In genomic region chr19:7868326-7868670, GRCh38 we compare ENCODE assay signal across 10 cellular contexts. TPM values are rescaled to one million over a fixed set of nuclear protein-coding genes. Genes with fewer than 3 reads are reported as not detected.
A peak's percentile ranks its signal among the peaks of the same experiment; 100 is the strongest.
DNase-seq lines count a peak whose midpoint lies in the region; ATAC-seq, FAIRE-seq and TF ChIP-seq lines count a peak whose summit lies in the region.
"Had no signal": no experiment of that assay in that cellular context is flagged by ENCODE, and none has a peak within 500 bp of the region (broad histone marks: within the 10 kb centered on the region; RNA-seq: fewer than 3 reads in every experiment).

No MANE protein-coding gene starts in this region.

- H2AFZ ChIP-seq in astrocyte (ENCODE audit: low read depth, low read length) = no peak overlapping the region

- H3K4me2 ChIP-seq in astrocyte (ENCODE audit: low read length) = peak overlapping the region; percentile 70

- H3K27ac Mint-ChIP-seq in CD4-positive, alpha-beta T cell = peak overlapping the region; percentile 80
- no peak overlapping the region for H3K27ac Mint-ChIP-seq in astrocyte (ENCODE audit: unreplicated experiment)
- H3K27ac Mint-ChIP-seq in natural killer cell = peak overlapping the region; percentile 86 to 89

- CTCF ChIA-PET in CD4-positive, alpha-beta T cell (lab: Charles Lee) = interaction anchor here (1.2 to 2.2 kb wide), 16 partner anchors 9 to 188 kb away, joined by 3 to 43 read pairs (median 6); partner anchors contain the start of genes MAP2K7, SNAPC2, TIMM44 and TRAPPC5

- no peaks in the 10 kb centered on the region for H3K36me3 Mint-ChIP-seq in CD4-positive, alpha-beta T cell (ENCODE audit: low read depth)
- H3K36me3 Mint-ChIP-seq in astrocyte (ENCODE audit: low read depth, unreplicated experiment) (no peaks in the 10 kb centered on the region), natural killer cell (no peaks in the 10 kb centered on the region)

- H3K79me2 ChIP-seq in astrocyte (ENCODE audit: insufficient read depth, low read length) = no peaks in the 10 kb centered on the region

- no peak for TF ChIP-seq EP300 in Ishikawa (IDR thresholded peaks at IDR 0.05; ENCODE audit: borderline replicate concordance)

- no peak for TF ChIP-seq CTCF in CD4-positive, alpha-beta T cell (IDR thresholded peaks at IDR 0.05)
- TF ChIP-seq CTCF in astrocyte (IDR thresholded peaks at IDR 0.05; ENCODE audit: insufficient read depth, low read depth, low read length) (no peak), natural killer cell (IDR thresholded peaks at IDR 0.05) (no peak)

- peaks cover 19% of the 10 kb centered on the region for H3K27me3 ChIP-seq in CD4-positive, alpha-beta T cell (ENCODE audit: control insufficient read depth, insufficient read depth, low read length)
- H3K27me3 ChIP-seq in astrocyte (ENCODE audit: insufficient read depth, low read length) = peaks cover 16% of the 10 kb centered on the region

- no peak overlapping the region for H3K27ac ChIP-seq in CD4-positive, alpha-beta T cell (ENCODE audit: low read depth, low read length)
- no peak overlapping the region for H3K27ac ChIP-seq in astrocyte (ENCODE audit: low read depth, low read length)

- H3K4me3 Mint-ChIP-seq in CD4-positive, alpha-beta T cell = peak overlapping the region; percentile 87
- no peak overlapping the region for H3K4me3 Mint-ChIP-seq in astrocyte (ENCODE audit: unreplicated experiment)
- H3K4me3 Mint-ChIP-seq in natural killer cell = peak overlapping the region; percentile 83

- H4K20me1 ChIP-seq in astrocyte (ENCODE audit: insufficient read depth, low read length) = peaks cover 10% of the 10 kb centered on the region

- H3K4me3 ChIP-seq in astrocyte (ENCODE audit: insufficient read depth, low read depth, low read length) = no peak overlapping the region

- peaks cover 28% of the 10 kb centered on the region for H3K27me3 Mint-ChIP-seq in CD4-positive, alpha-beta T cell
- H3K27me3 Mint-ChIP-seq in astrocyte (ENCODE audit: low read depth, unreplicated experiment) (peaks cover 20% of the 10 kb centered on the region), natural killer cell (ENCODE audit: low read depth in 2 of 2) (peaks cover 9 to 37% of the 10 kb centered on the region in 2 donors)

- intact Hi-C loops in CD4-positive, alpha-beta T cell (cut with DNase I, micrococcal nuclease) = loop anchor here (2.0 to 5.0 kb wide), 3 partner anchors 37 to 75 kb away; partner anchors contain the start of genes EVI5L (in 1 of the 2), SNAPC2 (in 1 of the 2) and TIMM44 (in 1 of the 2)
- intact Hi-C loops in natural killer cell (cut with micrococcal nuclease) = loop anchor here (2.0 kb wide), 2 partner anchors 35 to 39 kb away; partner anchors contain the start of gene MAP2K7

- DNase-seq in CD4-positive, alpha-beta T cell = peak in 1 of 10 experiments; percentile 21
- DNase-seq in astrocyte (ENCODE audit: low read depth) = no peak
- no peak for DNase-seq in natural killer cell
- DNase-seq in NCI-H2227 (lab: John Stamatoyannopoulos, UW; ENCODE audit: unreplicated experiment) = no peak
- no peak for DNase-seq in dedifferentiated amniotic fluid mesenchymal stem cell (ENCODE audit: extremely low spot score)
- DNase-seq: central memory CD4-positive, alpha-beta T cell had no signal

- H3K4me1 Mint-ChIP-seq in CD4-positive, alpha-beta T cell (ENCODE audit: low read depth) = peaks cover 39% of the 10 kb centered on the region
- H3K4me1 Mint-ChIP-seq in astrocyte (ENCODE audit: low read depth, unreplicated experiment) (peaks cover 4% of the 10 kb centered on the region), natural killer cell (peaks cover 12 to 31% of the 10 kb centered on the region in 2 donors)

- no peak for FAIRE-seq in astrocyte (lab: Jason Lieb, UNC)

- H3K9ac ChIP-seq in astrocyte (ENCODE audit: low read length) = no peak overlapping the region

- no peaks in the 10 kb centered on the region for H3K9me3 ChIP-seq in CD4-positive, alpha-beta T cell (ENCODE audit: control insufficient read depth, low read length)
- H3K9me3 ChIP-seq in astrocyte (ENCODE audit: insufficient read depth, low read depth, low read length) = no peaks in the 10 kb centered on the region

- no peaks in the 10 kb centered on the region for H3K9me3 Mint-ChIP-seq in CD4-positive, alpha-beta T cell
- H3K9me3 Mint-ChIP-seq in astrocyte (ENCODE audit: unreplicated experiment) = no peaks in the 10 kb centered on the region
- no peaks in the 10 kb centered on the region for H3K9me3 Mint-ChIP-seq in natural killer cell

- H3K36me3 ChIP-seq in astrocyte (ENCODE audit: insufficient read depth, low read length) = no peaks in the 10 kb centered on the region

- ATAC-seq in CD4-positive, alpha-beta T cell (ENCODE audit: poor library complexity) = no peak
- ATAC-seq in natural killer cell (no peak), GM18907 (IDR thresholded peaks at IDR 0.05; ENCODE audit: unreplicated experiment) (no peak)
- ATAC-seq in activated CD4-positive, CD25-positive, alpha-beta regulatory T cell treated with anti-CD3 and anti-CD28 coated beads, Interleukin-2, amount 50 U/mL, for 24 hours = no peak

- POLR2A ChIA-PET in CD4-positive, alpha-beta T cell (lab: Charles Lee) = interaction anchor here (1.7 to 2.2 kb wide), 6 partner anchors 10 to 75 kb away, joined by 5 to 42 read pairs (median 15); partner anchors contain the start of genes MAP2K7, SNAPC2 and TIMM44

- TF ChIP-seq RAD21 in Ishikawa (IDR thresholded peaks at IDR 0.05; ENCODE audit: low read depth) = no peak

- H3K4me1 ChIP-seq in astrocyte (ENCODE audit: insufficient read depth, low read length) = peaks cover 12% of the 10 kb centered on the region

TF ChIP-seq in Ishikawa, 13 proteins besides CTCF, POLR2A, EP300 and RAD21:
- TF ChIP-seq TAF1 (IDR thresholded peaks at IDR 0.05; ENCODE audit: low read depth) (no peak), TCF12 (IDR thresholded peaks at IDR 0.05; ENCODE audit: low read depth) (no peak), MAX (IDR thresholded peaks at IDR 0.05) (peak; percentile 89)
TF ChIP-seq in Ishikawa: peak in this region for 1.

RNA-seq across cellular contexts. Expression of gene PRR36, which starts 5.9 kb away (rescaled TPM):
- total RNA-seq in CD4-positive, alpha-beta T cell = under 1 TPM; 0.25 to 0.30 TPM
- total RNA-seq in astrocyte (0.55 and 1.3 TPM in 2 replicates), natural killer cell (under 1 TPM; 0.11 to 0.13 (median 0.12) TPM)
- total RNA-seq: SK-MEL-5 had no signal

RNA-seq across cellular contexts. Expression of gene LRRC8E, which starts 20.0 kb away (rescaled TPM):
- total RNA-seq in CD4-positive, alpha-beta T cell = not detected
- 6.5 and 6.6 TPM in 2 replicates for total RNA-seq in astrocyte
- not detected for total RNA-seq in natural killer cell

RNA-seq across cellular contexts. Expression of gene MAP2K7, which starts 35.4 kb away (rescaled TPM):
- total RNA-seq in CD4-positive, alpha-beta T cell = 10 to 100 TPM; 81.7 to 82.3 TPM
- total RNA-seq in astrocyte (20.9 and 22.9 TPM in 2 replicates), natural killer cell (100 to 1,000 TPM; 131 to 218 (median 159) TPM)

RNA-seq across cellular contexts. Expression of gene EVI5L, which starts 38.3 kb away (rescaled TPM):
- total RNA-seq in CD4-positive, alpha-beta T cell = 1 to 10 TPM; 5.2 to 6.0 TPM
- total RNA-seq in astrocyte = 22.1 and 25.7 TPM in 2 replicates
- 10 to 100 TPM in 2 of 3 donors, 1 to 10 TPM in 1; 9.6 to 13.5 (median 11.3) TPM for total RNA-seq in natural killer cell

RNA-seq across cellular contexts. Expression of gene TGFBR3L, which starts 46.3 kb away (rescaled TPM):
- total RNA-seq in CD4-positive, alpha-beta T cell = 1 to 10 TPM; 1.1 to 1.2 TPM
- total RNA-seq in astrocyte (2.8 and 4.6 TPM in 2 replicates), natural killer cell (1 to 10 TPM; 3.5 to 4.6 (median 4.4) TPM)
- total RNA-seq: SK-MEL-5 had no signal
